Comparison of ENCODE assay signal across 8 cellular contexts in the genomic region with DNA sequence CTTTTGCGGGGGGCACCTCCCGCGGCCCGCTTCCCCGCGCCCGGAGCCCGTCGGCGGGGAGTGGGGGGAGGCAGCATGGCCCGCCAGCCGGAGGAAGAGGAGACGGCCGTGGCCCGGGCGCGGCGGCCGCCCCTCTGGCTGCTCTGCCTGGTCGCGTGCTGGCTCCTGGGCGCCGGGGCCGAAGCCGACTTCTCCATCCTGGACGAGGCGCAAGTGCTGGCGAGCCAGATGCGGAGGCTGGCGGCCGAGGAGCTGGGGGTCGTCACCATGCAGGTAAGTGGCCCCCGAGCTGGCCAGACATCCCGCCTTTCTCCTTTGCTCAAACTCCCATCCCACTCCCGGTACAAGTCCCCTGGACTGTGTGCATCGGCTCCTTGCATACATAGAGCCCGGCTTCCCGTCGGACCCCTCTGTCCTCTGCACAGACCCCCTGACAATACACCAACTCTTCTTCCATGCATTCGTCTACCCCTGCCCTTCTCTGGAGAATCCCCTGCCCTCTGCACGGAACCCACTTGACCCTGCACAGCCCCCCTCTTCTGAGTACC. TPM values are rescaled to one million over a fixed set of nuclear protein-coding genes. Genes with fewer than 3 reads are reported as not detected.
DNase-seq lines count a peak whose midpoint lies in the region; ATAC-seq and TF ChIP-seq lines count a peak whose summit lies in the region.

No MANE protein-coding gene starts in this region.

- TF ChIP-seq CTCF in AG09309 (IDR thresholded peaks at IDR 0.05; ENCODE audit: control insufficient read depth, insufficient read depth, low read depth, low read length, missing control alignments) (no peak), WI38 (IDR thresholded peaks at IDR 0.05; ENCODE audit: low read depth, low read length) (no peak), foreskin keratinocyte (conservative IDR thresholded peaks at IDR 0.05) (no peak), omental fat pad (IDR thresholded peaks at IDR 0.05) (no peak)

- H3K4me1 ChIP-seq in foreskin keratinocyte = peaks cover 5% of the 10 kb centered on the region

- no peak overlapping the region for H3K27ac ChIP-seq in foreskin keratinocyte

- H3K4me3 ChIP-seq in AG09309 (ENCODE audit: control insufficient read depth, low read depth, low read length) (peak overlapping the region; percentile 75), WI38 (ENCODE audit: low read depth, low read length) (peak overlapping the region; percentile 59)

- H3K27me3 ChIP-seq in foreskin keratinocyte = peaks cover 18% of the 10 kb centered on the region

- ATAC-seq in GM18511 (IDR thresholded peaks at IDR 0.05; ENCODE audit: unreplicated experiment) = peak; percentile 32
- ATAC-seq in HG03342 (IDR thresholded peaks at IDR 0.05; ENCODE audit: unreplicated experiment) = peak; percentile 21
- peak; percentile 41 for ATAC-seq in foreskin keratinocyte
- peak; percentile 53 for ATAC-seq in omental fat pad (ENCODE audit: low FRiP score)
- no peak for ATAC-seq in HG03378 (IDR thresholded peaks at IDR 0.05; ENCODE audit: unreplicated experiment)

- DNase-seq in AG09309 (ENCODE audit: low read depth) (no peak), foreskin keratinocyte (peak; percentile 10 to 39), omental fat pad (ENCODE audit: low spot score) (no peak), Ammon's horn (ENCODE audit: low spot score) (no peak)

RNA-seq across cellular contexts. Expression of a gene that starts 0.8 kb away (rescaled TPM):
- 3.9 and 4.0 TPM in 2 replicates for total RNA-seq in foreskin keratinocyte
- polyA plus RNA-seq in foreskin keratinocyte = 0.81 and 0.90 TPM in 2 replicates
- 10 to 100 TPM; 23.0 to 26.0 (median 23.9) TPM for total RNA-seq in omental fat pad

Comparison
In these comparisons a context has a peak if more than half of its experiments do, and no peak if none do; other contexts are left out.
1. DNase-seq: peak in foreskin keratinocyte (2 of 2); none in AG09309 (single experiment), omental fat pad (single experiment) and Ammon's horn (single experiment).